Comparison of ENCODE assay signal across 9 cellular contexts in the genomic region with DNA sequence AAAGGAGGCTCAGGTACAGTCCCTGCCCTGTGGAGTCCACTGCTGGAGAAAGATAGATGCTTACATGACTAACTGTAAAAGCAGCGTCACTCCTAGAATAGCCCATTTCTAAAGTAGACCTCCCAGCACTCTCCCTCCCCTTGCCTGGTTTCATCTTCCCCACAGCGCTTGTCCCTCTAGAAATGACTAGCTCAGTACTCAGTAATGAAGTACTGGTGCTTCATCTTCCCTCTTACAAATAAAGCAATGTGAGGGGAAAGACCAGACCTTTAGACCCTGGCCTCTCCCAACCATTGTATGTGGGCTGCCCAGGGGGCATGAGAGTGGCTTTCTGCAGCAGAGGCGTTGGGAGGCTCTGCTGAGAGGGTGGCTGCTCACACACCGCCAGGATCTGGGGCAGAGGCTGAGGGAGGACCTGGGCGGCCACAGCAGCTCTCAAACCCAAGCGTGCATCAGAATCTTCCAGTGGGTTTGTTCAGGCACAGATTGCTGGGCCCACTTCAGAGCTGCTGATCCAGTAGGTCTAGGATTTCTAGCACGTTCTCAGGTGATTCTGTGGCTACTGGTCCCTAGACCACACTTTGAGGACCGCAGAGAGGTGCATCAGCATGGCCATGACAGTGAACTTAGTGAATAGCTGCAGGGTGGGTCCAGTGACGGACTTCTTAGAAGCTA.
DNase-seq lines count a peak whose midpoint lies in the region; ATAC-seq and TF ChIP-seq lines count a peak whose summit lies in the region.
"Had no signal": no experiment of that assay in that cellular context is flagged by ENCODE, and none has a peak within 500 bp of the region (broad histone marks: within the 10 kb centered on the region; RNA-seq: fewer than 3 reads in every experiment).

No MANE protein-coding gene starts in this region.

- H3K9me3 Mint-ChIP-seq in effector memory CD8-positive, alpha-beta T cell, result no peaks in the 10 kb centered on the region
- H3K9me3 Mint-ChIP-seq in T-cell, result no peaks in the 10 kb centered on the region
- H3K9me3 Mint-ChIP-seq: memory B cell had no signal

- no peaks in the 10 kb centered on the region for H3K36me3 Mint-ChIP-seq in effector memory CD8-positive, alpha-beta T cell (ENCODE audit: insufficient read depth)
- no peaks in the 10 kb centered on the region for H3K36me3 Mint-ChIP-seq in T-cell
- H3K36me3 Mint-ChIP-seq: memory B cell had no signal

- peaks cover 35 to 37% of the 10 kb centered on the region in 2 donors for H3K4me1 Mint-ChIP-seq in effector memory CD8-positive, alpha-beta T cell (ENCODE audit: low read depth in 2 of 2)
- H3K4me1 Mint-ChIP-seq in T-cell, result peaks cover 17 to 50% (median 34%) of the 10 kb centered on the region in 3 donors

- H3K27ac ChIP-seq in C4-2B, result peak overlapping the region; percentile 24; the same call in 1 of the 2 replicates

- peak overlapping the region; percentile 0 to 5 for H3K4me3 Mint-ChIP-seq in effector memory CD8-positive, alpha-beta T cell
- no peak overlapping the region for H3K4me3 Mint-ChIP-seq in T-cell
- H3K4me3 Mint-ChIP-seq: memory B cell had no signal

- POLR2A ChIA-PET in T-cell (lab: Charles Lee), result no interaction called here

- H3K27me3 Mint-ChIP-seq in effector memory CD8-positive, alpha-beta T cell, result peaks cover 0 to 7% of the 10 kb centered on the region in 2 donors
- no peaks in the 10 kb centered on the region for H3K27me3 Mint-ChIP-seq in T-cell

- peak overlapping the region in 1 of 2 donors; percentile 29 for H3K27ac Mint-ChIP-seq in effector memory CD8-positive, alpha-beta T cell
- H3K27ac Mint-ChIP-seq in T-cell, result no peak overlapping the region
- H3K27ac Mint-ChIP-seq: memory B cell had no signal

- TF ChIP-seq CTCF in C4-2B (conservative IDR thresholded peaks at IDR 0.05), result no peak

- DNase-seq in effector memory CD8-positive, alpha-beta T cell, result no peak
- DNase-seq in NCI-H1105 (lab: John Stamatoyannopoulos, UW) (no peak), T-cell (no peak), GM19238 (ENCODE audit: insufficient read length, low spot score) (no peak), A172 (ENCODE audit: low spot score) (no peak)

- ATAC-seq in GM19395 (IDR thresholded peaks at IDR 0.05; ENCODE audit: unreplicated experiment) (peak; percentile 90), HG03139 (IDR thresholded peaks at IDR 0.05; ENCODE audit: unreplicated experiment) (peak; percentile 59), T-cell (replicated peaks in 1 of 4) (no peak)
- ATAC-seq in effector memory CD8-positive, alpha-beta T cell (replicated peaks), result no peak

- CTCF ChIA-PET in T-cell (lab: Charles Lee), result interaction anchor here in 1 of 2 donors (0.7 kb wide), 1 partner anchor 9 kb away, joined by 3 read pairs; no protein-coding TSS in a partner anchor

Comparison
In these comparisons a context has a peak if more than half of its experiments do, and no peak if none do; other contexts are left out.
1. ATAC-seq: peak in GM19395 (single experiment) and HG03139 (single experiment); none in effector memory CD8-positive, alpha-beta T cell (single experiment) and T-cell (0 of 4).
2. H3K4me3 Mint-ChIP-seq: peak in effector memory CD8-positive, alpha-beta T cell (2 of 2); none in T-cell (0 of 3).